ENCODE assay signal across 1 cellular context in the genomic region with DNA sequence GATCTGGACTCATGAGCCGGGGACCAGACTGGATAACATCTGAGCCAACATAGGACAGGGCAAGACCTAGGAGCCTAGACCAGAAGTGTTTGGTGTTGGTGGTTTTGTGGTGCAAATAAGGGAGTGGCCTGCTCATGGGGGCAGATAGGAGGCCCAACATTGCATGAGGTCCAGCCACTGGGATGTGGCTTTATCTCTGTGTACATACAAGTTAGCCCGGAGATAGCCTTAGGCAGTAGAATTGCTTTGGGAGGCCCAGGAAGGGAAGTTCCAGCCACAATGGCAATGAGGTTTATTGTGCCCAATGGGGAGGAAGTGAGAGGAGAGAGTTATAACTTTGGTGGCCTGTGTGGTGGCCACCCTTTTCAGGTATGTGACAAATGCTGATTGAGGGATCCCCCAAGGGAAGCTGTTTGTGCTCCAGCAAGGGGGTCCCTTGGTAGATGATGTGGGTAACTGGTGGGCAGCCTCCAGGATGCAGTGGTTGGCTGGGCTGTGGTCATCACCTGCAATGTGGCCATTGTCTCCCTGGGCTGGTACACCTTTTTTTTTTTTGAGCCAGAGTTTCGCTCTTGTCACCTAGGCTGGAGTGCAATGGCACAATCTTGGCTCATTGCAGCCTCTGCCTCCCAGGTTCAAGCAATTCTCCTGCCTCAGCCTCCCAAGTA.
TF ChIP-seq lines count a peak whose summit lies in the region.

No MANE protein-coding gene starts in this region.

TF ChIP-seq in K562, 482 proteins besides CTCF, POLR2A, EP300 and RAD21 (continued from another document and continues in another):
- TF ChIP-seq SPI1 (IDR thresholded peaks at IDR 0.05; ENCODE audit: borderline replicate concordance, low read depth, low read length) (peak; percentile 87; the same call in 1 of the 2 replicates), GTF2A2 (tag; IDR thresholded peaks at IDR 0.05) (no peak), FOXK2 (conservative IDR thresholded peaks at IDR 0.05 in 1 of 2, IDR thresholded peaks at IDR 0.05 in 1 of 2; ENCODE audit: low read depth in 2 of 2) (peak; percentile 71), SMARCC2 (IDR thresholded peaks at IDR 0.05; ENCODE audit: low read depth) (peak; percentile 42; the same call in 1 of the 2 replicates), KLF6 (CRISPR knock-in tag; IDR thresholded peaks at IDR 0.05; ENCODE audit: borderline replicate concordance) (0 out of 2 replicates have a peak, but pooled peaks have one; percentile 11), OTX1 (CRISPR knock-in tag; IDR thresholded peaks at IDR 0.05) (0 out of 2 replicates have a peak, but pooled peaks have one; percentile 50), JUN (IDR thresholded peaks at IDR 0.05; ENCODE audit: borderline replicate concordance, low read depth, low read length) (no peak), JUN (CRISPR knock-in tag; IDR thresholded peaks at IDR 0.05; ENCODE audit: borderline replicate concordance) (no peak), MNT (conservative IDR thresholded peaks at IDR 0.05) (peak; percentile 23 to 63; a peak in 3 of 4 replicates), ATF7 (IDR thresholded peaks at IDR 0.05) (peak; percentile 50; the same call in 1 of the 2 replicates), NR4A1 (CRISPR knock-in tag; IDR thresholded peaks at IDR 0.05) (no peak), NR4A1 (tag; IDR thresholded peaks at IDR 0.05) (0 out of 2 replicates have a peak, but pooled peaks have one; percentile 19), PML (IDR thresholded peaks at IDR 0.05; ENCODE audit: low read length) (peak; percentile 34; the same call in 1 of the 2 replicates), CEBPG (CRISPR knock-in tag; IDR thresholded peaks at IDR 0.05) (peak; percentile 52; the same call in 1 of the 2 replicates), CEBPG (tag; conservative IDR thresholded peaks at IDR 0.05 in 1 of 2, IDR thresholded peaks at IDR 0.05 in 1 of 2) (no peak), RFX5 (IDR thresholded peaks at IDR 0.05; ENCODE audit: low read depth, low read length) (no peak), MTA2 (IDR thresholded peaks at IDR 0.05; ENCODE audit: low read depth) (peak; percentile 55), BRD4 (IDR thresholded peaks at IDR 0.05) (no peak), NFE2 (IDR thresholded peaks at IDR 0.05; ENCODE audit: low read depth) (no peak), KDM5B (IDR thresholded peaks at IDR 0.05; ENCODE audit: insufficient replicate concordance, low read depth, low read length) (peak; percentile 36), RNF2 (IDR thresholded peaks at IDR 0.05) (peak; percentile 79; the same call in 1 of the 2 replicates), TRIM25 (IDR thresholded peaks at IDR 0.05; ENCODE audit: borderline replicate concordance) (no peak), HDAC1 (IDR thresholded peaks at IDR 0.05) (peak in 1 of 2 experiments; percentile 49; a peak in 1 of 4 replicates), HSF4 (CRISPR knock-in tag; IDR thresholded peaks at IDR 0.05; ENCODE audit: borderline replicate concordance) (0 out of 2 replicates have a peak, but pooled peaks have one; percentile 17), PURB (CRISPR knock-in tag; IDR thresholded peaks at IDR 0.05; ENCODE audit: low read depth) (no peak), CBX5 (IDR thresholded peaks at IDR 0.05; ENCODE audit: borderline replicate concordance, low read depth) (no peak), GABPB1 (CRISPR knock-in tag; IDR thresholded peaks at IDR 0.05) (0 out of 2 replicates have a peak, but pooled peaks have one; percentile 43), ZKSCAN1 (IDR thresholded peaks at IDR 0.05; ENCODE audit: low read depth, low read length) (peak; percentile 62), CREB1 (IDR thresholded peaks at IDR 0.05) (no peak), CREB1 (CRISPR knock-in tag; IDR thresholded peaks at IDR 0.05) (0 out of 2 replicates have a peak, but pooled peaks have one; percentile 19), ZKSCAN3 (CRISPR knock-in tag; IDR thresholded peaks at IDR 0.05) (peak; percentile 76), ZBTB1 (CRISPR knock-in tag; IDR thresholded peaks at IDR 0.05; ENCODE audit: borderline replicate concordance, low read depth) (peak; percentile 93; the same call in 1 of the 2 replicates)
- TF ChIP-seq, protein P1, sequence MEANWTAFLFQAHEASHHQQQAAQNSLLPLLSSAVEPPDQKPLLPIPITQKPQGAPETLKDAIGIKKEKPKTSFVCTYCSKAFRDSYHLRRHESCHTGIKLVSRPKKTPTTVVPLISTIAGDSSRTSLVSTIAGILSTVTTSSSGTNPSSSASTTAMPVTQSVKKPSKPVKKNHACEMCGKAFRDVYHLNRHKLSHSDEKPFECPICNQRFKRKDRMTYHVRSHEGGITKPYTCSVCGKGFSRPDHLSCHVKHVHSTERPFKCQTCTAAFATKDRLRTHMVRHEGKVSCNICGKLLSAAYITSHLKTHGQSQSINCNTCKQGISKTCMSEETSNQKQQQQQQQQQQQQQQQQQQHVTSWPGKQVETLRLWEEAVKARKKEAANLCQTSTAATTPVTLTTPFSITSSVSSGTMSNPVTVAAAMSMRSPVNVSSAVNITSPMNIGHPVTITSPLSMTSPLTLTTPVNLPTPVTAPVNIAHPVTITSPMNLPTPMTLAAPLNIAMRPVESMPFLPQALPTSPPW (CRISPR knock-in tag; IDR thresholded peaks at IDR 0.05): peak; percentile 60
- TF ChIP-seq, protein P2, sequence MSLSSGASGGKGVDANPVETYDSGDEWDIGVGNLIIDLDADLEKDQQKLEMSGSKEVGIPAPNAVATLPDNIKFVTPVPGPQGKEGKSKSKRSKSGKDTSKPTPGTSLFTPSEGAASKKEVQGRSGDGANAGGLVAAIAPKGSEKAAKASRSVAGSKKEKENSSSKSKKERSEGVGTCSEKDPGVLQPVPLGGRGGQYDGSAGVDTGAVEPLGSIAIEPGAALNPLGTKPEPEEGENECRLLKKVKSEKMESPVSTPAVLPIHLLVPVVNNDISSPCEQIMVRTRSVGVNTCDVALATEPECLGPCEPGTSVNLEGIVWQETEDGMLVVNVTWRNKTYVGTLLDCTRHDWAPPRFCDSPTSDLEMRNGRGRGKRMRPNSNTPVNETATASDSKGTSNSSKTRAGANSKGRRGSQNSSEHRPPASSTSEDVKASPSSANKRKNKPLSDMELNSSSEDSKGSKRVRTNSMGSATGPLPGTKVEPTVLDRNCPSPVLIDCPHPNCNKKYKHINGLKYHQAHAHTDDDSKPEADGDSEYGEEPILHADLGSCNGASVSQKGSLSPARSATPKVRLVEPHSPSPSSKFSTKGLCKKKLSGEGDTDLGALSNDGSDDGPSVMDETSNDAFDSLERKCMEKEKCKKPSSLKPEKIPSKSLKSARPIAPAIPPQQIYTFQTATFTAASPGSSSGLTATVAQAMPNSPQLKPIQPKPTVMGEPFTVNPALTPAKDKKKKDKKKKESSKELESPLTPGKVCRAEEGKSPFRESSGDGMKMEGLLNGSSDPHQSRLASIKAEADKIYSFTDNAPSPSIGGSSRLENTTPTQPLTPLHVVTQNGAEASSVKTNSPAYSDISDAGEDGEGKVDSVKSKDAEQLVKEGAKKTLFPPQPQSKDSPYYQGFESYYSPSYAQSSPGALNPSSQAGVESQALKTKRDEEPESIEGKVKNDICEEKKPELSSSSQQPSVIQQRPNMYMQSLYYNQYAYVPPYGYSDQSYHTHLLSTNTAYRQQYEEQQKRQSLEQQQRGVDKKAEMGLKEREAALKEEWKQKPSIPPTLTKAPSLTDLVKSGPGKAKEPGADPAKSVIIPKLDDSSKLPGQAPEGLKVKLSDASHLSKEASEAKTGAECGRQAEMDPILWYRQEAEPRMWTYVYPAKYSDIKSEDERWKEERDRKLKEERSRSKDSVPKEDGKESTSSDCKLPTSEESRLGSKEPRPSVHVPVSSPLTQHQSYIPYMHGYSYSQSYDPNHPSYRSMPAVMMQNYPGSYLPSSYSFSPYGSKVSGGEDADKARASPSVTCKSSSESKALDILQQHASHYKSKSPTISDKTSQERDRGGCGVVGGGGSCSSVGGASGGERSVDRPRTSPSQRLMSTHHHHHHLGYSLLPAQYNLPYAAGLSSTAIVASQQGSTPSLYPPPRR (CRISPR knock-in tag; IDR thresholded peaks at IDR 0.05; ENCODE audit: borderline replicate concordance): no peak
- TF ChIP-seq, protein P3, sequence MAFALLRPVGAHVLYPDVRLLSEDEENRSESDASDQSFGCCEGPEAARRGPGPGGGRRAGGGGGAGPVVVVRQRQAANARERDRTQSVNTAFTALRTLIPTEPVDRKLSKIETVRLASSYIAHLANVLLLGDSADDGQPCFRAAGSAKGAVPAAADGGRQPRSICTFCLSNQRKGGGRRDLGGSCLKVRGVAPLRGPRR (CRISPR knock-in tag; IDR thresholded peaks at IDR 0.05): 0 out of 2 replicates have a peak, but pooled peaks have one; percentile 21
- TF ChIP-seq, protein P4, sequence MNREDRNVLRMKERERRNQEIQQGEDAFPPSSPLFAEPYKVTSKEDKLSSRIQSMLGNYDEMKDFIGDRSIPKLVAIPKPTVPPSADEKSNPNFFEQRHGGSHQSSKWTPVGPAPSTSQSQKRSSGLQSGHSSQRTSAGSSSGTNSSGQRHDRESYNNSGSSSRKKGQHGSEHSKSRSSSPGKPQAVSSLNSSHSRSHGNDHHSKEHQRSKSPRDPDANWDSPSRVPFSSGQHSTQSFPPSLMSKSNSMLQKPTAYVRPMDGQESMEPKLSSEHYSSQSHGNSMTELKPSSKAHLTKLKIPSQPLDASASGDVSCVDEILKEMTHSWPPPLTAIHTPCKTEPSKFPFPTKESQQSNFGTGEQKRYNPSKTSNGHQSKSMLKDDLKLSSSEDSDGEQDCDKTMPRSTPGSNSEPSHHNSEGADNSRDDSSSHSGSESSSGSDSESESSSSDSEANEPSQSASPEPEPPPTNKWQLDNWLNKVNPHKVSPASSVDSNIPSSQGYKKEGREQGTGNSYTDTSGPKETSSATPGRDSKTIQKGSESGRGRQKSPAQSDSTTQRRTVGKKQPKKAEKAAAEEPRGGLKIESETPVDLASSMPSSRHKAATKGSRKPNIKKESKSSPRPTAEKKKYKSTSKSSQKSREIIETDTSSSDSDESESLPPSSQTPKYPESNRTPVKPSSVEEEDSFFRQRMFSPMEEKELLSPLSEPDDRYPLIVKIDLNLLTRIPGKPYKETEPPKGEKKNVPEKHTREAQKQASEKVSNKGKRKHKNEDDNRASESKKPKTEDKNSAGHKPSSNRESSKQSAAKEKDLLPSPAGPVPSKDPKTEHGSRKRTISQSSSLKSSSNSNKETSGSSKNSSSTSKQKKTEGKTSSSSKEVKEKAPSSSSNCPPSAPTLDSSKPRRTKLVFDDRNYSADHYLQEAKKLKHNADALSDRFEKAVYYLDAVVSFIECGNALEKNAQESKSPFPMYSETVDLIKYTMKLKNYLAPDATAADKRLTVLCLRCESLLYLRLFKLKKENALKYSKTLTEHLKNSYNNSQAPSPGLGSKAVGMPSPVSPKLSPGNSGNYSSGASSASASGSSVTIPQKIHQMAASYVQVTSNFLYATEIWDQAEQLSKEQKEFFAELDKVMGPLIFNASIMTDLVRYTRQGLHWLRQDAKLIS (CRISPR knock-in tag; IDR thresholded peaks at IDR 0.05): 0 out of 2 replicates have a peak, but pooled peaks have one; percentile 61
- TF ChIP-seq, protein P5, sequence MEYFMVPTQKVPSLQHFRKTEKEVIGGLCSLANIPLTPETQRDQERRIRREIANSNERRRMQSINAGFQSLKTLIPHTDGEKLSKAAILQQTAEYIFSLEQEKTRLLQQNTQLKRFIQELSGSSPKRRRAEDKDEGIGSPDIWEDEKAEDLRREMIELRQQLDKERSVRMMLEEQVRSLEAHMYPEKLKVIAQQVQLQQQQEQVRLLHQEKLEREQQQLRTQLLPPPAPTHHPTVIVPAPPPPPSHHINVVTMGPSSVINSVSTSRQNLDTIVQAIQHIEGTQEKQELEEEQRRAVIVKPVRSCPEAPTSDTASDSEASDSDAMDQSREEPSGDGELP (CRISPR knock-in tag; IDR thresholded peaks at IDR 0.05; ENCODE audit: borderline replicate concordance): peak; percentile 51; the same call in 1 of the 2 replicates
